ENCODE assay signal across 18 cellular contexts in the genomic region with DNA sequence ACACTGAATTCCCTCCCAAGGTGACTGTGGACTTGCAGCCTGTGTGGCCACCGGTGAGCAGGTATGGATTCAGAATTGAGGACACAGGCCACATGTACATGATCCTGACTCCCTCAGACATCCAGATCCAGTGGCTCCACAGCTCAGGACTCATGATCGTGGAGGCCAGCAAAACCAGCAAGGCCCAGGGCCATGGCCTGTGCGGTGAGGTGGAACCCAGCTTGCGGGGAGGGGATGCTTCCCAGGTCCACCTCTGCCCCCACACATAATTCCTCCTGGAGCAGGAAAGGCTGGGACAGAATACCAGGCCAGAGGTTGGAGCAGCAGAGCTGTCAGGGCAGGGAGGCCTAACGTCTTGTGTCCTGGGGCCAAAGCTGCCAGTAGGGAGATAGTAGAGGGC.
"Had no signal": no experiment of that assay in that cellular context is flagged by ENCODE, and none has a peak within 500 bp of the region (broad histone marks: within the 10 kb centered on the region; RNA-seq: fewer than 3 reads in every experiment).

No MANE protein-coding gene starts in this region.

- H3K4me3 ChIP-seq: dorsolateral prefrontal cortex, gastrocnemius medialis, left ventricle myocardium inferior, lower lobe of right lung, pancreas, right lobe of liver, tibial artery had no signal

- H3K9me3 ChIP-seq: gastrocnemius medialis, left ventricle myocardium inferior, lower lobe of right lung, pancreas, right lobe of liver, tibial artery had no signal

- H3K4me1 ChIP-seq: gastrocnemius medialis, left ventricle myocardium inferior, lower lobe of right lung, pancreas, right lobe of liver, tibial artery had no signal

- H3K27ac Mint-ChIP-seq: stimulated activated effector memory CD8-positive, alpha-beta T cell treated with anti-CD3 and anti-CD28 coated beads, Interleukin-12 subunit alpha, Interleukin-12 subunit beta, amount 100 ng/mL, for 72 hours had no signal

- H3K9me3 Mint-ChIP-seq: stimulated activated effector memory CD8-positive, alpha-beta T cell treated with anti-CD3 and anti-CD28 coated beads, Interleukin-12 subunit alpha, Interleukin-12 subunit beta, amount 100 ng/mL, for 72 hours had no signal

- H3K4me3 Mint-ChIP-seq: stimulated activated effector memory CD8-positive, alpha-beta T cell treated with anti-CD3 and anti-CD28 coated beads, Interleukin-12 subunit alpha, Interleukin-12 subunit beta, amount 100 ng/mL, for 72 hours had no signal

- H3K27me3 ChIP-seq: gastrocnemius medialis, pancreas, right lobe of liver, tibial artery had no signal

- H3K36me3 Mint-ChIP-seq: stimulated activated effector memory CD8-positive, alpha-beta T cell treated with anti-CD3 and anti-CD28 coated beads, Interleukin-12 subunit alpha, Interleukin-12 subunit beta, amount 100 ng/mL, for 72 hours had no signal

- DNase-seq: caudate nucleus; cortex of kidney; dorsolateral prefrontal cortex; effector CD8-positive, alpha-beta T cell; gastrocnemius medialis; glutamatergic neuron; left cardiac atrium; left ventricle myocardium inferior; lower lobe of right lung; mesenchymal stem cell; midbrain; pancreas; right lobe of liver; stimulated activated CD4-positive, alpha-beta T cell treated with anti-CD3 and anti-CD28 coated beads, Interleukin-4, amount 100 ng/mL, for 1 hour; stimulated activated CD8-positive, alpha-beta memory T cell treated with anti-CD3 and anti-CD28 coated beads, Interleukin-4, amount 100 ng/mL, for 48 hours; stimulated activated naive CD8-positive, alpha-beta T cell treated with anti-CD3 and anti-CD28 coated beads, Interleukin-15, Interleukin-2, amounts not matched to agents 100 U/mL and 50 U/mL, for 24 hours; tibial artery had no signal

- H3K36me3 ChIP-seq: gastrocnemius medialis, left ventricle myocardium inferior, lower lobe of right lung, pancreas, right lobe of liver, tibial artery had no signal

- H3K4me1 Mint-ChIP-seq: stimulated activated effector memory CD8-positive, alpha-beta T cell treated with anti-CD3 and anti-CD28 coated beads, Interleukin-12 subunit alpha, Interleukin-12 subunit beta, amount 100 ng/mL, for 72 hours had no signal

- H3K27ac ChIP-seq: dorsolateral prefrontal cortex, gastrocnemius medialis, left ventricle myocardium inferior, lower lobe of right lung, pancreas, right lobe of liver, tibial artery had no signal
